1 cellular context compared by ENCODE assay signal in the genomic region with DNA sequence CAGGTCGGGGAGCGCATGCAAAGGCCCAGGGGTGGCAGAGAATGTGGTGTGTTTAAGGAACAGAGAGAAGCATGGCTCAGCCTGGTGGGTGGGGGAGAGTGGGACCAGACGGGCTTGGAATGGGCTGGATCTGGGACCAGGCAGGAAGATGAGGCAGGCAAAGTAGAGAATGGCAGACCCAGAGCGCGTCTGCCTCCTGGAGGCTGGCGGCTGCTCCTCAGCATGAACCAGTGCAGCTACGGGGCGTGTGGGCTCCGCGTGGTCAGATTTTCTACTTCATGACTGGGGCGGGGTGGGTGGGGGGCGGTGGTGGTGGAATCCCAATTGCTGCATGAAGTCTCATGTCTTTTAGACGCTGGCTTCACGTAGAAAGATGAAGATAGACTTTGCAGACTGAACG.
TF ChIP-seq lines count a peak whose summit lies in the region.

No MANE protein-coding gene starts in this region.

TF ChIP-seq in WTC11, 78 proteins besides CTCF, POLR2A, EP300 and RAD21:
- TF ChIP-seq KAT7 (CRISPR knock-in tag; IDR thresholded peaks at IDR 0.05; ENCODE audit: borderline replicate concordance) (no peak), NR3C1 (CRISPR knock-in tag; conservative IDR thresholded peaks at IDR 0.05; ENCODE audit: low read depth) (no peak), OVOL2 (CRISPR knock-in tag; IDR thresholded peaks at IDR 0.05; ENCODE audit: borderline replicate concordance) (no peak), PRDM15 (CRISPR knock-in tag; IDR thresholded peaks at IDR 0.05) (no peak), ZNF138 (CRISPR knock-in tag; conservative IDR thresholded peaks at IDR 0.05) (no peak), MAX (CRISPR knock-in tag; IDR thresholded peaks at IDR 0.05) (no peak), NR2C2 (CRISPR knock-in tag; IDR thresholded peaks at IDR 0.05) (no peak), NR1H2 (CRISPR knock-in tag; IDR thresholded peaks at IDR 0.05) (no peak), NFATC4 (CRISPR knock-in tag; IDR thresholded peaks at IDR 0.05) (no peak), GTF2I (CRISPR knock-in tag; conservative IDR thresholded peaks at IDR 0.05) (no peak), SOX15 (CRISPR knock-in tag; IDR thresholded peaks at IDR 0.05) (no peak), SP1 (CRISPR knock-in tag; conservative IDR thresholded peaks at IDR 0.05) (no peak), AFF4 (CRISPR knock-in tag; IDR thresholded peaks at IDR 0.05; ENCODE audit: borderline replicate concordance) (no peak), NFE2L1 (CRISPR knock-in tag; IDR thresholded peaks at IDR 0.05) (no peak)
- TF ChIP-seq, protein P1, sequence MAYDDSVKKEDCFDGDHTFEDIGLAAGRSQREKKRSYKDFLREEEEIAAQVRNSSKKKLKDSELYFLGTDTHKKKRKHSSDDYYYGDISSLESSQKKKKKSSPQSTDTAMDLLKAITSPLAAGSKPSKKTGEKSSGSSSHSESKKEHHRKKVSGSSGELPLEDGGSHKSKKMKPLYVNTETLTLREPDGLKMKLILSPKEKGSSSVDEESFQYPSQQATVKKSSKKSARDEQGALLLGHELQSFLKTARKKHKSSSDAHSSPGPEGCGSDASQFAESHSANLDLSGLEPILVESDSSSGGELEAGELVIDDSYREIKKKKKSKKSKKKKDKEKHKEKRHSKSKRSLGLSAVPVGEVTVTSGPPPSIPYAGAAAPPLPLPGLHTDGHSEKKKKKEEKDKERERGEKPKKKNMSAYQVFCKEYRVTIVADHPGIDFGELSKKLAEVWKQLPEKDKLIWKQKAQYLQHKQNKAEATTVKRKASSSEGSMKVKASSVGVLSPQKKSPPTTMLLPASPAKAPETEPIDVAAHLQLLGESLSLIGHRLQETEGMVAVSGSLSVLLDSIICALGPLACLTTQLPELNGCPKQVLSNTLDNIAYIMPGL (CRISPR knock-in tag; IDR thresholded peaks at IDR 0.05), result no peak
- TF ChIP-seq, protein P2, sequence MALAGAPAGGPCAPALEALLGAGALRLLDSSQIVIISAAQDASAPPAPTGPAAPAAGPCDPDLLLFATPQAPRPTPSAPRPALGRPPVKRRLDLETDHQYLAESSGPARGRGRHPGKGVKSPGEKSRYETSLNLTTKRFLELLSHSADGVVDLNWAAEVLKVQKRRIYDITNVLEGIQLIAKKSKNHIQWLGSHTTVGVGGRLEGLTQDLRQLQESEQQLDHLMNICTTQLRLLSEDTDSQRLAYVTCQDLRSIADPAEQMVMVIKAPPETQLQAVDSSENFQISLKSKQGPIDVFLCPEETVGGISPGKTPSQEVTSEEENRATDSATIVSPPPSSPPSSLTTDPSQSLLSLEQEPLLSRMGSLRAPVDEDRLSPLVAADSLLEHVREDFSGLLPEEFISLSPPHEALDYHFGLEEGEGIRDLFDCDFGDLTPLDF (CRISPR knock-in tag; IDR thresholded peaks at IDR 0.05), result no peak
